Comparison of ENCODE assay signal across 1 cellular context in genomic region chr12:106975098-106975497, GRCh38.
A peak's percentile ranks its signal among the peaks of the same experiment; 100 is the strongest.
TF ChIP-seq lines count a peak whose summit lies in the region.

No MANE protein-coding gene starts in this region.

TF ChIP-seq in HepG2, 621 proteins besides CTCF, POLR2A, EP300 and RAD21 (continued from another document and continues in another):
- TF ChIP-seq SMARCC2 (IDR thresholded peaks at IDR 0.05) (no peak), MATR3 (CRISPR knock-in tag; IDR thresholded peaks at IDR 0.05) (no peak), SIX4 (CRISPR knock-in tag; IDR thresholded peaks at IDR 0.05) (no peak), SIN3A (IDR thresholded peaks at IDR 0.05; ENCODE audit: borderline replicate concordance, low read depth, low read length) (no peak), ZNF556 (CRISPR knock-in tag; IDR thresholded peaks at IDR 0.05; ENCODE audit: borderline replicate concordance) (no peak), RCOR2 (CRISPR knock-in tag; IDR thresholded peaks at IDR 0.05) (no peak), FIP1L1 (IDR thresholded peaks at IDR 0.05; ENCODE audit: borderline replicate concordance, insufficient read depth, low read depth, low read length) (no peak), ZSCAN5A (CRISPR knock-in tag; IDR thresholded peaks at IDR 0.05; ENCODE audit: borderline replicate concordance) (no peak), ZNF550 (CRISPR knock-in tag; IDR thresholded peaks at IDR 0.05; ENCODE audit: borderline replicate concordance) (no peak), FOXP1 (IDR thresholded peaks at IDR 0.05) (no peak), FOXP1 (CRISPR knock-in tag; IDR thresholded peaks at IDR 0.05) (no peak), NR0B2 (CRISPR knock-in tag; IDR thresholded peaks at IDR 0.05) (no peak), SALL2 (CRISPR knock-in tag; IDR thresholded peaks at IDR 0.05) (no peak), MXI1 (IDR thresholded peaks at IDR 0.05; ENCODE audit: borderline replicate concordance, low read depth, low read length) (0 out of 3 replicates have a peak, but pooled peaks have one; percentile 13), TAF1 (CRISPR knock-in tag; IDR thresholded peaks at IDR 0.05) (no peak), NR2F6 (IDR thresholded peaks at IDR 0.05) (no peak), NR2F6 (CRISPR knock-in tag; IDR thresholded peaks at IDR 0.05) (no peak), ZMAT5 (CRISPR knock-in tag; IDR thresholded peaks at IDR 0.05; ENCODE audit: borderline replicate concordance, low read depth) (no peak), TMF1 (CRISPR knock-in tag; IDR thresholded peaks at IDR 0.05; ENCODE audit: low read depth) (no peak), ZNF567 (CRISPR knock-in tag; IDR thresholded peaks at IDR 0.05; ENCODE audit: borderline replicate concordance) (no peak), NCOR1 (IDR thresholded peaks at IDR 0.05; ENCODE audit: borderline replicate concordance, low read length) (no peak), ZNF18 (CRISPR knock-in tag; IDR thresholded peaks at IDR 0.05; ENCODE audit: insufficient replicate concordance) (no peak), MIER2 (CRISPR knock-in tag; IDR thresholded peaks at IDR 0.05) (no peak), ZNF710 (CRISPR knock-in tag; IDR thresholded peaks at IDR 0.05; ENCODE audit: borderline replicate concordance) (no peak), FOSL2 (CRISPR knock-in tag; IDR thresholded peaks at IDR 0.05) (peak; percentile 89), ZNF746 (CRISPR knock-in tag; IDR thresholded peaks at IDR 0.05) (no peak), ZFP41 (CRISPR knock-in tag; IDR thresholded peaks at IDR 0.05; ENCODE audit: borderline replicate concordance) (no peak), ZNF460 (CRISPR knock-in tag; IDR thresholded peaks at IDR 0.05; ENCODE audit: borderline replicate concordance) (peak; percentile 87; the same call in 1 of the 2 replicates), ZNF788 (CRISPR knock-in tag; IDR thresholded peaks at IDR 0.05; ENCODE audit: borderline replicate concordance) (no peak), ZNF609 (CRISPR knock-in tag; IDR thresholded peaks at IDR 0.05; ENCODE audit: borderline replicate concordance) (peak; percentile 31; the same call in 1 of the 2 replicates), CBX5 (CRISPR knock-in tag; IDR thresholded peaks at IDR 0.05; ENCODE audit: borderline replicate concordance) (no peak), ZNF687 (CRISPR knock-in tag; IDR thresholded peaks at IDR 0.05) (peak; percentile 37), ZBTB38 (CRISPR knock-in tag; IDR thresholded peaks at IDR 0.05) (peak; percentile 80), ZNF468 (CRISPR knock-in tag; IDR thresholded peaks at IDR 0.05) (no peak), LBX2 (CRISPR knock-in tag; IDR thresholded peaks at IDR 0.05; ENCODE audit: borderline replicate concordance) (no peak), GPN1 (CRISPR knock-in tag; IDR thresholded peaks at IDR 0.05; ENCODE audit: borderline replicate concordance) (no peak), RFX1 (IDR thresholded peaks at IDR 0.05) (no peak), TOE1 (CRISPR knock-in tag; IDR thresholded peaks at IDR 0.05) (no peak), AFF4 (CRISPR knock-in tag; IDR thresholded peaks at IDR 0.05) (no peak), KAT8 (CRISPR knock-in tag; IDR thresholded peaks at IDR 0.05) (no peak), ZFP62 (CRISPR knock-in tag; IDR thresholded peaks at IDR 0.05) (no peak), ZFP1 (CRISPR knock-in tag; IDR thresholded peaks at IDR 0.05) (no peak), ZNF292 (CRISPR knock-in tag; IDR thresholded peaks at IDR 0.05; ENCODE audit: borderline replicate concordance, low read depth) (no peak)
